Comparison of ENCODE assay signal across 15 cellular contexts in the genomic region with DNA sequence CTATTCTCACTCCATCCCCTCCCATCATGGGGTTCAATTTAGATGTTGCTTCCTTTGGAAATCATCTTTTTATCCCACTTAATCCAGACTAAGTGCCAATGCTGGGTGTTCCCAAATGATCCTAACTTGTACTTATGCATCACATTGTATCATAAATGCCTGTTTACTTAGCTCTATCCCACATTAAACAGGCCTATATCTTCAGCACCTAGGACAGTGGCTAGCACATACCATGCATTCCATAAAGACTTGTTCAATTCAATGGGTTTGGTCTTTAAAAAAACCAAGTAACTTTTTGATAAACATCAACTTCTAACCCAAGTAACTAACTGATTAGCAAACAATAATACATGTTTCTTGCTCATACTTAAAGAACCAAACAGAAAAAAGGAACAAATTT. TPM values are rescaled to one million over a fixed set of nuclear protein-coding genes. Genes with fewer than 3 reads are reported as not detected.
DNase-seq lines count a peak whose midpoint lies in the region; ATAC-seq, FAIRE-seq and TF ChIP-seq lines count a peak whose summit lies in the region.
"Had no signal": no experiment of that assay in that cellular context is flagged by ENCODE, and none has a peak within 500 bp of the region (broad histone marks: within the 10 kb centered on the region; RNA-seq: fewer than 3 reads in every experiment).

No MANE protein-coding gene starts in this region.

- intact Hi-C loops in Right ventricle myocardium superior (cut with DNase I), result no loop called here

- H3K27ac Mint-ChIP-seq in astrocyte (ENCODE audit: unreplicated experiment), result no peak overlapping the region
- H3K27ac Mint-ChIP-seq: CD14-positive monocyte; natural killer cell; stimulated activated memory B cell treated with anti-CD40 and anti-IgM and Interleukin-4, amounts not matched to agents 10 μg/mL and 1 μg/mL and 100 μg/mL, for 72 hours had no signal

- H3K4me3 Mint-ChIP-seq in astrocyte (ENCODE audit: unreplicated experiment), result no peak overlapping the region
- H3K4me3 Mint-ChIP-seq: CD14-positive monocyte; natural killer cell; stimulated activated memory B cell treated with anti-CD40 and anti-IgM and Interleukin-4, amounts not matched to agents 10 μg/mL and 1 μg/mL and 100 μg/mL, for 72 hours had no signal

- H3K4me2 ChIP-seq in astrocyte (ENCODE audit: low read length), result no peak overlapping the region
- H3K4me2 ChIP-seq: PC-9 had no signal

- H3K4me1 Mint-ChIP-seq in astrocyte (ENCODE audit: low read depth, unreplicated experiment), result peaks cover 10% of the 10 kb centered on the region

- FAIRE-seq in HTR-8/SVneo (lab: Jason Lieb, UNC) (peak; percentile 60), astrocyte (lab: Jason Lieb, UNC) (no peak), GM19239 (lab: Jason Lieb, UNC) (no peak)

- no peaks in the 10 kb centered on the region for H3K36me3 Mint-ChIP-seq in astrocyte (ENCODE audit: low read depth, unreplicated experiment)
- H3K36me3 Mint-ChIP-seq: natural killer cell; stimulated activated memory B cell treated with anti-CD40 and anti-IgM and Interleukin-4, amounts not matched to agents 10 μg/mL and 1 μg/mL and 100 μg/mL, for 72 hours had no signal

- no peaks in the 10 kb centered on the region for H3K36me3 ChIP-seq in astrocyte (ENCODE audit: insufficient read depth, low read length)

- H3K9ac ChIP-seq in astrocyte (ENCODE audit: low read length), result no peak overlapping the region

- H3K4me3 ChIP-seq in astrocyte (ENCODE audit: insufficient read depth, low read depth, low read length), result no peak overlapping the region
- H3K4me3 ChIP-seq: PC-9 had no signal

- H3K27me3 ChIP-seq in astrocyte (ENCODE audit: insufficient read depth, low read length), result no peaks in the 10 kb centered on the region

- peaks cover 92% of the 10 kb centered on the region for H3K79me2 ChIP-seq in astrocyte (ENCODE audit: insufficient read depth, low read length)

- H3K27ac ChIP-seq in astrocyte (ENCODE audit: low read depth, low read length), result no peak overlapping the region
- H3K27ac ChIP-seq: PC-9 had no signal

- H3K9me3 Mint-ChIP-seq in astrocyte (ENCODE audit: unreplicated experiment), result no peaks in the 10 kb centered on the region
- H3K9me3 Mint-ChIP-seq: CD14-positive monocyte; natural killer cell; stimulated activated memory B cell treated with anti-CD40 and anti-IgM and Interleukin-4, amounts not matched to agents 10 μg/mL and 1 μg/mL and 100 μg/mL, for 72 hours had no signal

- H3K9me3 ChIP-seq in astrocyte (ENCODE audit: insufficient read depth, low read depth, low read length), result no peaks in the 10 kb centered on the region

- H3K27me3 Mint-ChIP-seq in astrocyte (ENCODE audit: low read depth, unreplicated experiment), result no peaks in the 10 kb centered on the region
- H3K27me3 Mint-ChIP-seq: stimulated activated memory B cell treated with anti-CD40 and anti-IgM and Interleukin-4, amounts not matched to agents 10 μg/mL and 1 μg/mL and 100 μg/mL, for 72 hours had no signal

- no peak overlapping the region for H2AFZ ChIP-seq in astrocyte (ENCODE audit: low read depth, low read length)
- H2AFZ ChIP-seq: PC-9 had no signal

- no peaks in the 10 kb centered on the region for H3K4me1 ChIP-seq in astrocyte (ENCODE audit: insufficient read depth, low read length)

- no peak for TF ChIP-seq CTCF in astrocyte (IDR thresholded peaks at IDR 0.05; ENCODE audit: insufficient read depth, low read depth, low read length)

- peak; percentile 22 for DNase-seq in AG08396 (ENCODE audit: low spot score)
- DNase-seq in HTR-8/SVneo (ENCODE audit: insufficient read length, low spot score), result peak; percentile 24
- DNase-seq in astrocyte (ENCODE audit: low read depth), result peak; percentile 29
- peak; percentile 17 for DNase-seq in iPS DF 19.7 (ENCODE audit: low read depth, low spot score)
- DNase-seq in GDM1 (lab: John Stamatoyannopoulos, UW), result no peak
- no peak for DNase-seq in Right ventricle myocardium superior
- no peak for DNase-seq in GM19239 (ENCODE audit: insufficient read length, low spot score)
- DNase-seq: activated effector memory CD4-positive, alpha-beta T cell treated with Interleukin-2 at 50 U/mL for 16 hours; natural killer cell; NCI-H2029; stimulated activated CD4-positive, alpha-beta T cell treated with anti-CD3 and anti-CD28 coated beads, Interleukin-15, amount 100 ng/mL, for 24 hours had no signal

- peaks cover 89% of the 10 kb centered on the region for H4K20me1 ChIP-seq in astrocyte (ENCODE audit: insufficient read depth, low read length)

- ATAC-seq in Right ventricle myocardium superior (ENCODE audit: poor library complexity) (no peak), GM18511 (IDR thresholded peaks at IDR 0.05; ENCODE audit: unreplicated experiment) (no peak)
- ATAC-seq: natural killer cell; stimulated activated memory B cell treated with anti-CD40 and anti-IgM and Interleukin-4, amounts not matched to agents 10 μg/mL and 1 μg/mL and 100 μg/mL, for 72 hours had no signal

RNA-seq across cellular contexts. Expression of gene RSF1, which starts 40.6 kb away (rescaled TPM):
- total RNA-seq in astrocyte, result 84.0 and 95.9 TPM in 2 replicates
- total RNA-seq in Right ventricle myocardium superior, result 37.7 TPM

RNA-seq across cellular contexts. Expression of gene AAMDC, which starts 41.0 kb away (rescaled TPM):
- 49.0 and 53.1 TPM in 2 replicates for total RNA-seq in astrocyte
- 127 TPM for total RNA-seq in Right ventricle myocardium superior

Comparison
In these comparisons a context has a peak if more than half of its experiments do, and no peak if none do; other contexts are left out.
1. DNase-seq: peak in AG08396 (single experiment), HTR-8/SVneo (single experiment), astrocyte (single experiment) and iPS DF 19.7 (single experiment); none in GDM1 (single experiment), Right ventricle myocardium superior (single experiment) and GM19239 (single experiment).